8 cellular contexts compared by ENCODE assay signal in the genomic region with DNA sequence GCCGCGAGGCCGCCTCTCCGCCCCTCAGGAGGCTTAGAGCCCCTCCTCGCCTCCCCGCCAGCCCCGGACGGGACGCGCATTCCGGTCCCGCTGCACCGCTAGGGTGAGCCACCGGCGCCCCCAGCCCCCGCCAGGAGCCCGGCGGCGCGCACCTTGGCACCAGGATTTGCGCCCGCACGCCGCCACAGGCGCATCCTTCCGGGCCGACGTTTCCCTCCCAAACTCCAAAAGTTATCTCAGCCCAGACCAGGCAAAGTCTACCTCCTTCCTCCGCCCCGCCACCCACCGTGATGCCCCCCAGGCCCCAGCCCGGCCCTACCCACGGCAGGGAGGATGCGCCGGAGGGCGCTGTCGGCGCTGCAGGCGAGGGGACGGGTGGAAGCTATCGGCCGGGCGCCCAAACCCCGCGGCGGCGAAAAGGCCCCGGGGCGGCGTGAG. TPM values are rescaled to one million over a fixed set of nuclear protein-coding genes. Genes with fewer than 3 reads are reported as not detected.
DNase-seq lines count a peak whose midpoint lies in the region; ATAC-seq, FAIRE-seq and TF ChIP-seq lines count a peak whose summit lies in the region.

No MANE protein-coding gene starts in this region.

- H3K36me3 Mint-ChIP-seq in activated CD4-positive, alpha-beta T cell treated with anti-CD3 and anti-CD28 coated beads, Interleukin-2, amount 10 ng/mL, durations not matched to agents 24 days and 14 days (ENCODE audit: low read depth) = no peaks in the 10 kb centered on the region
- no peaks in the 10 kb centered on the region for H3K36me3 Mint-ChIP-seq in nephron (ENCODE audit: low read depth)

- H3K9me3 Mint-ChIP-seq in activated CD4-positive, alpha-beta T cell treated with anti-CD3 and anti-CD28 coated beads, Interleukin-2, amount 10 ng/mL, durations not matched to agents 24 days and 14 days = no peaks in the 10 kb centered on the region
- H3K9me3 Mint-ChIP-seq in nephron = peaks cover 3% of the 10 kb centered on the region

- no peak for TF ChIP-seq POLR2A in A549 (IDR thresholded peaks at IDR 0.05; ENCODE audit: low read length)

- FAIRE-seq in A549 (lab: Jason Lieb, UNC) = no peak

- H3K27me3 Mint-ChIP-seq in activated CD4-positive, alpha-beta T cell treated with anti-CD3 and anti-CD28 coated beads, Interleukin-2, amount 10 ng/mL, durations not matched to agents 24 days and 14 days = peaks cover 36% of the 10 kb centered on the region
- H3K27me3 Mint-ChIP-seq in nephron (ENCODE audit: low read depth) = peaks cover 6% of the 10 kb centered on the region

- H3K27ac ChIP-seq in A549 = peak overlapping the region; percentile 82 to 91
- peak overlapping the region; percentile 83 for H3K27ac ChIP-seq in HEK293 (ENCODE audit: extremely low read depth, low read depth, low read length)
- H3K27ac ChIP-seq in aorta (ENCODE audit: low read depth in 1 of 2, low read length in 2 of 2) = no peak overlapping the region

- DNase-seq in A549 (ENCODE audit: low read depth in 1 of 2, low spot score in 1 of 2) = peak; percentile 24 to 44
- peak; percentile 63 for DNase-seq in activated CD4-positive, alpha-beta T cell treated with anti-CD3 and anti-CD28 coated beads, Interleukin-2, amount 10 ng/mL, durations not matched to agents 24 days and 14 days
- DNase-seq in epithelial cell of proximal tubule (ENCODE audit: low read depth) = no peak
- peak in 1 of 2 donors; percentile 78 for DNase-seq in aorta

- no peak overlapping the region for H3K27ac Mint-ChIP-seq in activated CD4-positive, alpha-beta T cell treated with anti-CD3 and anti-CD28 coated beads, Interleukin-2, amount 10 ng/mL, durations not matched to agents 24 days and 14 days
- no peak overlapping the region for H3K27ac Mint-ChIP-seq in nephron

- H3K4me3 ChIP-seq in A549 (peak overlapping the region; percentile 85), HEK293 (ENCODE audit: low read depth, low read length) (peak overlapping the region; percentile 67), epithelial cell of proximal tubule (ENCODE audit: low read depth, low read length) (peak overlapping the region; percentile 48), aorta (ENCODE audit: low read length in 2 of 2) (peak overlapping the region; percentile 38 to 72)

- H3K4me1 ChIP-seq in A549 = peaks cover 26% of the 10 kb centered on the region
- H3K4me1 ChIP-seq in HEK293 (ENCODE audit: control insufficient read depth, insufficient read depth, low read length) = peaks cover 5% of the 10 kb centered on the region
- H3K4me1 ChIP-seq in aorta (ENCODE audit: control insufficient read depth in 1 of 2, insufficient read depth in 2 of 2, low read length in 2 of 2) = no peaks in the 10 kb centered on the region

- ATAC-seq in A549 (peak; percentile 89 to 90), aorta (ENCODE audit: low FRiP score) (peak; percentile 41), HG03442 (IDR thresholded peaks at IDR 0.05; ENCODE audit: unreplicated experiment) (no peak), GM21717 (IDR thresholded peaks at IDR 0.05; ENCODE audit: unreplicated experiment) (no peak)

- TF ChIP-seq CTCF in A549 (IDR thresholded peaks at IDR 0.05) = peak; percentile 26
- TF ChIP-seq CTCF in HEK293 (tag by site-specific recombination; IDR thresholded peaks at IDR 0.05) = peak; percentile 82
- TF ChIP-seq CTCF in epithelial cell of proximal tubule (conservative IDR thresholded peaks at IDR 0.05; ENCODE audit: low read depth, low read length) = no peak
- TF ChIP-seq CTCF in nephron (IDR thresholded peaks at IDR 0.05; ENCODE audit: unreplicated experiment in 3 of 3) = no peak

- H3K27me3 ChIP-seq in aorta (ENCODE audit: control insufficient read depth in 1 of 2, insufficient read depth in 2 of 2, low read length in 1 of 2) = no peaks in the 10 kb centered on the region

- peak overlapping the region; percentile 84 for H3K4me2 ChIP-seq in A549

- H3K36me3 ChIP-seq in HEK293 (ENCODE audit: control insufficient read depth in 2 of 2, insufficient read depth in 1 of 2, low read length in 2 of 2) (no peaks in the 10 kb centered on the region), aorta (ENCODE audit: control insufficient read depth in 1 of 2, insufficient read depth in 2 of 2, low read length in 1 of 2) (no peaks in the 10 kb centered on the region)

- no peak for TF ChIP-seq RAD21 in A549 (conservative IDR thresholded peaks at IDR 0.05 in 1 of 2, IDR thresholded peaks at IDR 0.05 in 1 of 2)

- H3K4me1 Mint-ChIP-seq in activated CD4-positive, alpha-beta T cell treated with anti-CD3 and anti-CD28 coated beads, Interleukin-2, amount 10 ng/mL, durations not matched to agents 24 days and 14 days = peaks cover 2% of the 10 kb centered on the region
- H3K4me1 Mint-ChIP-seq in nephron = peaks cover 6% of the 10 kb centered on the region

- POLR2A ChIA-PET in A549 (lab: Yijun Ruan, JAX) (interaction anchor here (0.6 kb wide), 2 partner anchors 42 to 980 kb away, joined by 3 read pairs; no protein-coding TSS in a partner anchor), HEK293 (lab: Yijun Ruan, JAX) (no interaction called here)

- H3K9me3 ChIP-seq in A549 = no peaks in the 10 kb centered on the region
- H3K9me3 ChIP-seq in HEK293 (ENCODE audit: control insufficient read depth, insufficient read depth, low read depth, low read length) = no peaks in the 10 kb centered on the region
- no peaks in the 10 kb centered on the region for H3K9me3 ChIP-seq in aorta (ENCODE audit: control insufficient read depth, low read length)

- intact Hi-C loops in activated CD4-positive, alpha-beta T cell treated with anti-CD3 and anti-CD28 coated beads, Interleukin-2, amount 10 ng/mL, durations not matched to agents 24 days and 14 days (cut with micrococcal nuclease) = no loop called here
- intact Hi-C loops in aorta (cut with DNase I) = no loop called here

- TF ChIP-seq EP300 in A549 (IDR thresholded peaks at IDR 0.05) = no peak

- CTCF ChIA-PET in A549 (lab: Yijun Ruan, JAX) = interaction anchor here (1.6 kb wide), 1 partner anchor 981 kb away, joined by 3 read pairs; no protein-coding TSS in a partner anchor
- CTCF ChIA-PET in HEK293 (lab: Yijun Ruan, JAX) = interaction anchor here (0.6 to 1.6 kb wide), 4 partner anchors 18 to 735 kb away, joined by 3 to 5 read pairs (median 4); no protein-coding TSS in a partner anchor

- 2% methylated on average over 10 of the region's 50 CpGs for WGBS in A549 (ENCODE audit: missing lambda C conversion rate)
- WGBS in aorta, 2 donors = 1 to 26% methylated on average over 32 to 50 of the region's 50 CpGs

- peak overlapping the region; percentile 75 for H3K4me3 Mint-ChIP-seq in activated CD4-positive, alpha-beta T cell treated with anti-CD3 and anti-CD28 coated beads, Interleukin-2, amount 10 ng/mL, durations not matched to agents 24 days and 14 days
- peak overlapping the region; percentile 85 to 92 (median 87) for H3K4me3 Mint-ChIP-seq in nephron

TF ChIP-seq in A549, 52 proteins besides CTCF, POLR2A, EP300 and RAD21 (continues in another document):
- TF ChIP-seq E2F6 (IDR thresholded peaks at IDR 0.05; ENCODE audit: borderline replicate concordance, low read depth) (peak; percentile 63), NFE2L2 (conservative IDR thresholded peaks at IDR 0.05; ENCODE audit: low read length) (no peak), HDAC2 (IDR thresholded peaks at IDR 0.05) (no peak), BHLHE40 (IDR thresholded peaks at IDR 0.05; ENCODE audit: low read depth, low read length) (no peak), PHF8 (IDR thresholded peaks at IDR 0.05; ENCODE audit: borderline replicate concordance, low read depth) (0 out of 2 replicates have a peak, but pooled peaks have one; percentile 29)

TF ChIP-seq in HEK293, 187 proteins besides CTCF, POLR2A, EP300 and RAD21 (continues in another document):
- TF ChIP-seq HIC1 (tag by site-specific recombination; IDR thresholded peaks at IDR 0.05) (peak; percentile 88), INSM2 (tag by site-specific recombination; IDR thresholded peaks at IDR 0.05) (no peak), ZXDB (tag by site-specific recombination; IDR thresholded peaks at IDR 0.05) (0 out of 2 replicates have a peak, but pooled peaks have one; percentile 17), ZNF560 (tag by site-specific recombination; IDR thresholded peaks at IDR 0.05; ENCODE audit: borderline replicate concordance) (no peak)

RNA-seq across cellular contexts. Expression of gene SCML2, which starts 0.5 kb away (rescaled TPM):
- polyA plus RNA-seq in A549 (2011; rRNA removed) = 11.1 and 13.9 TPM in 2 replicates
- 6.1 and 7.4 TPM in 2 replicates for polyA plus RNA-seq in A549 (2012; cell fraction: cytosol; rRNA removed)
- polyA plus RNA-seq in A549 (2012; cell fraction: nucleus; rRNA removed) = 8.4 and 16.3 TPM in 2 replicates
- 8.0 to 8.6 TPM (median 8.0 TPM) in 3 replicates for polyA plus RNA-seq in A549 (2017; fragmentation: RNase III; extraction: RNeasy Plus Mini Kit Qiagen cat#74134 plus additional on column Dnase treatment)
- 5.6 and 6.7 TPM in 2 replicates for polyA minus RNA-seq in A549 (2011; rRNA and poly(A)+ RNA removed)
- total RNA-seq in activated CD4-positive, alpha-beta T cell treated with anti-CD3 and anti-CD28 coated beads, Interleukin-2, amount 10 ng/mL, durations not matched to agents 24 days and 14 days = 2.9 and 3.3 TPM in 2 replicates
- total RNA-seq in epithelial cell of proximal tubule = 1.3 and 2.0 TPM in 2 replicates
- 1 to 10 TPM; 1.5 to 2.2 TPM for total RNA-seq in aorta
- polyA plus RNA-seq in aorta = 1 to 10 TPM; 1.6 to 2.1 TPM

Comparison
In these comparisons a context has a peak if more than half of its experiments do, and no peak if none do; other contexts are left out.
1. ATAC-seq: peak in A549 (2 of 2) and aorta (single experiment); none in HG03442 (single experiment) and GM21717 (single experiment).
2. H3K27ac ChIP-seq: peak in A549 (2 of 2) and HEK293 (single experiment); none in aorta (0 of 2).
3. CTCF ChIP-seq: peak in A549 (single experiment) and HEK293 (single experiment); none in epithelial cell of proximal tubule (single experiment) and nephron (0 of 3).
4. Of the 5 proteins assayed by ChIP-seq in both HEK293 and A549: peak only in HEK293: none; only in A549: none; in both: CTCF; in neither: 4.
5. Peak in every context shown above with its lines, with median percentiles within 50 percentile points of each other: H3K4me3 ChIP-seq.